8 cellular contexts compared by ENCODE assay signal in genomic region chr9:95852059-95853032, GRCh38. TPM values are rescaled to one million over a fixed set of nuclear protein-coding genes. Genes with fewer than 3 reads are reported as not detected.
A peak's percentile ranks its signal among the peaks of the same experiment; 100 is the strongest.
DNase-seq lines count a peak whose midpoint lies in the region; ATAC-seq and FAIRE-seq lines count a peak whose summit lies in the region.

No MANE protein-coding gene starts in this region.

- peaks cover 20% of the 10 kb centered on the region for H3K4me1 Mint-ChIP-seq in activated T-helper 17 cell treated with anti-CD3 and anti-CD28 coated beads, Interleukin-2, amount 50 U/mL, for 72 hours

- peak; percentile 46 for DNase-seq in DMS79 (lab: John Stamatoyannopoulos, UW)
- DNase-seq in GM19240 (ENCODE audit: insufficient read length, low spot score) = peak; percentile 40
- DNase-seq in stromal cell of bone marrow (ENCODE audit: low read depth) = peak; percentile 13
- DNase-seq in cerebellar cortex (ENCODE audit: low spot score) = no peak
- no peak for DNase-seq in urothelium cell line (ENCODE audit: low spot score)
- no peak for DNase-seq in stimulated activated CD4-positive, alpha-beta T cell treated with anti-CD3 and anti-CD28 coated beads, Interleukin-2, amount 100 ng/mL, for 24 hours

- peak overlapping the region; percentile 64 for H3K4me3 Mint-ChIP-seq in activated T-helper 17 cell treated with anti-CD3 and anti-CD28 coated beads, Interleukin-2, amount 50 U/mL, for 72 hours

- no peak for FAIRE-seq in urothelium cell line (lab: Jason Lieb, UNC)

- H3K9me3 Mint-ChIP-seq in activated T-helper 17 cell treated with anti-CD3 and anti-CD28 coated beads, Interleukin-2, amount 50 U/mL, for 72 hours = no peaks in the 10 kb centered on the region

- peak overlapping the region; percentile 65 for H3K27ac Mint-ChIP-seq in activated T-helper 17 cell treated with anti-CD3 and anti-CD28 coated beads, Interleukin-2, amount 50 U/mL, for 72 hours

- no peaks in the 10 kb centered on the region for H3K27me3 Mint-ChIP-seq in activated T-helper 17 cell treated with anti-CD3 and anti-CD28 coated beads, Interleukin-2, amount 50 U/mL, for 72 hours

- H3K36me3 Mint-ChIP-seq in activated T-helper 17 cell treated with anti-CD3 and anti-CD28 coated beads, Interleukin-2, amount 50 U/mL, for 72 hours (ENCODE audit: low read depth) = peaks cover 9% of the 10 kb centered on the region

- ATAC-seq in HG03139 (IDR thresholded peaks at IDR 0.05; ENCODE audit: unreplicated experiment) = peak; percentile 89
- peak; percentile 99 for ATAC-seq in activated T-helper 17 cell treated with anti-CD3 and anti-CD28 coated beads, Interleukin-2, amount 50 U/mL, for 72 hours (replicated peaks)

RNA-seq across cellular contexts. Expression of gene ERCC6L2, which starts 23.1 kb away (rescaled TPM):
- 10 to 100 TPM; 24.5 to 35.7 TPM for total RNA-seq in activated T-helper 17 cell treated with anti-CD3 and anti-CD28 coated beads, Interleukin-2, amount 50 U/mL, for 72 hours

Comparison
In these comparisons a context has a peak if more than half of its experiments do, and no peak if none do; other contexts are left out.
1. DNase-seq: peak in DMS79 (single experiment), GM19240 (single experiment) and stromal cell of bone marrow (single experiment); none in cerebellar cortex (single experiment), urothelium cell line (single experiment) and stimulated activated CD4-positive, alpha-beta T cell treated with anti-CD3 and anti-CD28 coated beads, Interleukin-2, amount 100 ng/mL, for 24 hours (0 of 2).